In the genomic region with DNA sequence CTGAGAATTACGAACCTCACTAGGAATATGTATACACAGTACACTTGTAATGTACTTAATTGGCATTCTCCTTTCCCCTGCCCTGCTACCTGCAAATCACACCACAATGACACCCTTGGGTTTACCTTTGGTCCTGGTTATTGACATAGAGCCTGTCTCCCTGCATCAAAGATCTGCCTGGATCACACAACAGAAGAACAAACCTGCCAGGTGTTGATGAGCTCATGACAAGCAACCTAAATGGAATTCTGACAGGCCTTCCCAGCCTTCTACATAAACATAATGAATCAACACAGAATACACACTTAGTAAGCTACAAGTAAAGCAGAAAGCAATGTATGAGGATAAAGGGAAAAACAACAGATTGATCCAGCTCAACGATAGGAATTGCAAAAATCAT, we compare ENCODE assay signal across 16 cellular contexts.
"Had no signal": no experiment of that assay in that cellular context is flagged by ENCODE, and none has a peak within 500 bp of the region (broad histone marks: within the 10 kb centered on the region; RNA-seq: fewer than 3 reads in every experiment).

No MANE protein-coding gene starts in this region.

- H3K36me3 ChIP-seq: brain microvascular endothelial cell, gastrocnemius medialis, heart right ventricle, thoracic aorta, upper lobe of right lung had no signal

- DNase-seq: activated CD4-positive, alpha-beta T cell treated with anti-CD3 and anti-CD28 coated beads, Interleukin-2, amount 10 ng/mL, durations not matched to agents 7 days and 5 days; activated CD8-positive, alpha-beta memory T cell treated with anti-CD3 and anti-CD28 coated beads for 24 hours; activated gamma-delta T cell treated with Interleukin-2 at 50 U/mL for 16 hours; activated naive CD8-positive, alpha-beta T cell treated with anti-CD3 and anti-CD28 coated beads, Interleukin-2, amount 10 ng/mL, durations not matched to agents 7 days and 5 days; anterior cingulate cortex; brain microvascular endothelial cell; cerebellar nuclear complex; effector CD8-positive, alpha-beta T cell; gastrocnemius medialis; heart right ventricle; naive B cell; stimulated activated CD4-positive, alpha-beta T cell treated with anti-CD3 and anti-CD28 coated beads, Interleukin-1b, Interleukin-23, amount 100 ng/mL, for 48 hours; upper lobe of right lung had no signal

- ATAC-seq: gastrocnemius medialis, heart right ventricle, left lobe of liver, upper lobe of right lung had no signal

- H3K4me1 Mint-ChIP-seq: activated CD4-positive, alpha-beta T cell treated with anti-CD3 and anti-CD28 coated beads, Interleukin-2, amount 10 ng/mL, durations not matched to agents 7 days and 5 days; activated naive CD8-positive, alpha-beta T cell treated with anti-CD3 and anti-CD28 coated beads, Interleukin-2, amount 10 ng/mL, durations not matched to agents 7 days and 5 days; naive B cell had no signal

- H3K79me2 ChIP-seq: parathyroid adenoma had no signal

- H3K27me3 Mint-ChIP-seq: activated CD4-positive, alpha-beta T cell treated with anti-CD3 and anti-CD28 coated beads, Interleukin-2, amount 10 ng/mL, durations not matched to agents 7 days and 5 days; activated naive CD8-positive, alpha-beta T cell treated with anti-CD3 and anti-CD28 coated beads, Interleukin-2, amount 10 ng/mL, durations not matched to agents 7 days and 5 days; naive B cell had no signal

- H2AFZ ChIP-seq: parathyroid adenoma had no signal

- H3K9me3 Mint-ChIP-seq: activated CD4-positive, alpha-beta T cell treated with anti-CD3 and anti-CD28 coated beads, Interleukin-2, amount 10 ng/mL, durations not matched to agents 7 days and 5 days; activated naive CD8-positive, alpha-beta T cell treated with anti-CD3 and anti-CD28 coated beads, Interleukin-2, amount 10 ng/mL, durations not matched to agents 7 days and 5 days had no signal

- H3K9ac ChIP-seq: parathyroid adenoma had no signal

- H3K4me3 ChIP-seq: gastrocnemius medialis, heart right ventricle, thoracic aorta, upper lobe of right lung had no signal

- H3K27ac Mint-ChIP-seq: activated CD4-positive, alpha-beta T cell treated with anti-CD3 and anti-CD28 coated beads, Interleukin-2, amount 10 ng/mL, durations not matched to agents 7 days and 5 days; activated naive CD8-positive, alpha-beta T cell treated with anti-CD3 and anti-CD28 coated beads, Interleukin-2, amount 10 ng/mL, durations not matched to agents 7 days and 5 days; naive B cell had no signal

- H3K4me3 Mint-ChIP-seq: activated CD4-positive, alpha-beta T cell treated with anti-CD3 and anti-CD28 coated beads, Interleukin-2, amount 10 ng/mL, durations not matched to agents 7 days and 5 days; activated naive CD8-positive, alpha-beta T cell treated with anti-CD3 and anti-CD28 coated beads, Interleukin-2, amount 10 ng/mL, durations not matched to agents 7 days and 5 days; naive B cell had no signal

- H3K27me3 ChIP-seq: brain microvascular endothelial cell, gastrocnemius medialis, heart right ventricle, upper lobe of right lung had no signal

- H3K36me3 Mint-ChIP-seq: activated naive CD8-positive, alpha-beta T cell treated with anti-CD3 and anti-CD28 coated beads, Interleukin-2, amount 10 ng/mL, durations not matched to agents 7 days and 5 days; naive B cell had no signal

- H3K27ac ChIP-seq: brain microvascular endothelial cell, gastrocnemius medialis, heart right ventricle, parathyroid adenoma, thoracic aorta, upper lobe of right lung had no signal

- H3K9me3 ChIP-seq: gastrocnemius medialis, heart right ventricle, thoracic aorta, upper lobe of right lung had no signal

- H3K4me1 ChIP-seq: gastrocnemius medialis, parathyroid adenoma had no signal
